8 cellular contexts compared by ENCODE assay signal in the genomic region with DNA sequence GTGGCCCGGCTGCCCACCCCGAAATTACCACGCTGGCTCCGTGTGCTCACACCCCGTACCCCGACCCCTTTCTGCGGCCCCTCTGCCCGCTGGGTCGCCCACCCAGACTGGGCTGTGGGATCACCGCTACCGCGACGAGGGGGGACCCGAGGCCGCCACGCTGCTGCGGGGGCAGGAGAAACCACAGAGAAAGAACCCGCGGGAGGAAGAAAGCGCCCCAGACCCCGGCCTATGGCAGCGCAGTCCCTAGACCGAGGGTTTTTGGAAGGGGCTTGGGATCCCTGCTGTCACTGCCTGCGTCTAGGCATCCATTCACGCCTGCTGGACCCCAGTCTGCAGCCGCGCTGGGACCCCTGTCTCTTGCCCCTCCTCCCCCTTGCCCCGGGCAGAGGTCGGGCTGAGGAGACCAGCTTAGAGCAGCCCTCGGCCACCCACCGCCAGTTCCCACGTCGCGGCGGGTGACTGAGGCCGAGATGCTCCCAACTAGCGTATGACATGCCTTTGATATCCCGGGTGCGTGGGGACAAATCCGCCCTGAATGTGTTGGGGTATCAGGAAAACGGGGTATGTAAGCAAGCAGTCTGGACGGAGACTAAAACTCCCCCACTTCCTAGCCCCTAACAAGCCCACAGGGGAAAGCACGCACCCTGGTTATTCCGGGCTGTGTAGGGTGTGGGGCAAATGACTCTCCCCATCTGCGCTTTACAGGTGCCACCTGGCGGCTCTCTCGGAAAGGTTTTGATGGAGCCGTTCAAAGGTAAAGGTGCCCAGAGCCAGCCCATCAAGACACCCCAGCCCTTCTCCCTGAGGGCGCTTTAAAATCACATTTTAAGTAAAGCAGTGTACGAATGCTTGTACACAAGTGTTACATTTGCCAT. TPM values are rescaled to one million over a fixed set of nuclear protein-coding genes. Genes with fewer than 3 reads are reported as not detected.
DNase-seq lines count a peak whose midpoint lies in the region; ATAC-seq and TF ChIP-seq lines count a peak whose summit lies in the region.

No MANE protein-coding gene starts in this region.

- H3K4me3 Mint-ChIP-seq in activated naive CD4-positive, alpha-beta T cell treated with anti-CD3 and anti-CD28 coated beads for 36 hours, result peak overlapping the region; percentile 86

- TF ChIP-seq CTCF in GM12865 (IDR thresholded peaks at IDR 0.05; ENCODE audit: insufficient read depth, low read depth, low read length, missing control alignments) (peak; percentile 30), Peyer's patch (IDR thresholded peaks at IDR 0.05) (peak in 4 of 6 experiments; percentile 37 to 68 (median 64)), cardiac muscle cell (IDR thresholded peaks at IDR 0.05; ENCODE audit: low read depth, low read length) (peak; percentile 27), vagina (IDR thresholded peaks at IDR 0.05) (peak in 2 of 3 experiments; percentile 36 to 39)

- H3K9me3 ChIP-seq in Peyer's patch, result no peaks in the 10 kb centered on the region
- no peaks in the 10 kb centered on the region for H3K9me3 ChIP-seq in cardiac muscle cell (ENCODE audit: low read depth)
- H3K9me3 ChIP-seq in vagina, result no peaks in the 10 kb centered on the region

- H3K4me1 Mint-ChIP-seq in activated naive CD4-positive, alpha-beta T cell treated with anti-CD3 and anti-CD28 coated beads for 36 hours (ENCODE audit: low read depth), result peaks cover 15% of the 10 kb centered on the region

- no peaks in the 10 kb centered on the region for H3K36me3 ChIP-seq in Peyer's patch
- no peaks in the 10 kb centered on the region for H3K36me3 ChIP-seq in cardiac muscle cell
- no peaks in the 10 kb centered on the region for H3K36me3 ChIP-seq in rectal smooth muscle tissue (ENCODE audit: control insufficient read depth, insufficient read depth, low read length)
- no peaks in the 10 kb centered on the region for H3K36me3 ChIP-seq in vagina

- CTCF ChIA-PET in activated naive CD4-positive, alpha-beta T cell treated with anti-CD3 and anti-CD28 coated beads for 36 hours (lab: Charles Lee), result interaction anchor here (0.6 to 1.6 kb wide), 9 partner anchors 19 to 561 kb away, joined by 3 to 11 read pairs (median 4); no protein-coding TSS in a partner anchor

- H3K27me3 Mint-ChIP-seq in activated naive CD4-positive, alpha-beta T cell treated with anti-CD3 and anti-CD28 coated beads for 36 hours (ENCODE audit: low read depth), result no peaks in the 10 kb centered on the region

- H3K27me3 ChIP-seq in Peyer's patch, result no peaks in the 10 kb centered on the region
- peaks cover 51% of the 10 kb centered on the region for H3K27me3 ChIP-seq in cardiac muscle cell
- no peaks in the 10 kb centered on the region for H3K27me3 ChIP-seq in rectal smooth muscle tissue (ENCODE audit: control insufficient read depth, insufficient read depth, low read length)
- no peaks in the 10 kb centered on the region for H3K27me3 ChIP-seq in vagina

- H3K27ac Mint-ChIP-seq in activated naive CD4-positive, alpha-beta T cell treated with anti-CD3 and anti-CD28 coated beads for 36 hours, result peak overlapping the region; percentile 84

- H3K9ac ChIP-seq in rectal smooth muscle tissue (ENCODE audit: low read length), result no peak overlapping the region

- H3K27ac ChIP-seq in Peyer's patch, result peak overlapping the region in 3 of 4 donors; percentile 18 to 76 (median 21)
- no peak overlapping the region for H3K27ac ChIP-seq in cardiac muscle cell
- H3K27ac ChIP-seq in rectal smooth muscle tissue (ENCODE audit: low read depth, low read length), result peak overlapping the region; percentile 55
- peak overlapping the region; percentile 73 for H3K27ac ChIP-seq in vagina

- H3K4me1 ChIP-seq in Peyer's patch, result peaks cover 0 to 22% (median 0%) of the 10 kb centered on the region in 4 donors
- H3K4me1 ChIP-seq in cardiac muscle cell (ENCODE audit: low read depth), result no peaks in the 10 kb centered on the region
- H3K4me1 ChIP-seq in rectal smooth muscle tissue (ENCODE audit: control insufficient read depth, insufficient read depth, low read length), result peaks cover 2% of the 10 kb centered on the region
- peaks cover 5% of the 10 kb centered on the region for H3K4me1 ChIP-seq in vagina

- H3K36me3 Mint-ChIP-seq in activated naive CD4-positive, alpha-beta T cell treated with anti-CD3 and anti-CD28 coated beads for 36 hours (ENCODE audit: low read depth), result no peaks in the 10 kb centered on the region

- H3K9me3 Mint-ChIP-seq in activated naive CD4-positive, alpha-beta T cell treated with anti-CD3 and anti-CD28 coated beads for 36 hours, result no peaks in the 10 kb centered on the region

- peak overlapping the region; percentile 41 for H3K4me3 ChIP-seq in GM12865 (ENCODE audit: low read depth, low read length)
- H3K4me3 ChIP-seq in Peyer's patch, result peak overlapping the region; percentile 43 to 82 (median 54)
- H3K4me3 ChIP-seq in cardiac muscle cell, result peak overlapping the region; percentile 59
- H3K4me3 ChIP-seq in rectal smooth muscle tissue (ENCODE audit: low read length), result peak overlapping the region; percentile 80
- peak overlapping the region; percentile 54 to 70 for H3K4me3 ChIP-seq in vagina

- peak; percentile 64 for ATAC-seq in HG03039 (IDR thresholded peaks at IDR 0.05; ENCODE audit: unreplicated experiment)

- peak; percentile 42 for DNase-seq in GM12865 (ENCODE audit: low read depth)
- peak; percentile 17 to 85 (median 75) for DNase-seq in Peyer's patch
- DNase-seq in activated naive CD4-positive, alpha-beta T cell treated with anti-CD3 and anti-CD28 coated beads for 36 hours, result peak; percentile 90
- DNase-seq in cardiac muscle cell (ENCODE audit: low read depth in 1 of 2, low spot score in 1 of 2), result peak; percentile 30 to 62
- no peak for DNase-seq in vagina (ENCODE audit: extremely low spot score in 2 of 2)
- no peak for DNase-seq in NCI-H2171 treated with DMSO at 0.1 percent for 48 hours (lab: John Stamatoyannopoulos, UW)

- intact Hi-C loops in activated naive CD4-positive, alpha-beta T cell treated with anti-CD3 and anti-CD28 coated beads for 36 hours (cut with micrococcal nuclease), result loop anchor here (1.0 to 10.0 kb wide), 18 partner anchors 30 to 1986 kb away; a partner anchor contains a TSS
- intact Hi-C loops in vagina (cut with DNase I), result loop anchor here (10.0 kb wide), 1 partner anchor 722 kb away; no protein-coding TSS in a partner anchor

- TF ChIP-seq POLR2A in Peyer's patch (IDR thresholded peaks at IDR 0.05) (no peak), vagina (IDR thresholded peaks at IDR 0.05) (no peak)

RNA-seq across cellular contexts. Expression of a gene that starts 0.9 kb away (rescaled TPM):
- 10 to 100 TPM; 38.9 to 48.7 (median 44.2) TPM for total RNA-seq in Peyer's patch
- 10 to 100 TPM; 55.7 to 60.5 TPM for total RNA-seq in activated naive CD4-positive, alpha-beta T cell treated with anti-CD3 and anti-CD28 coated beads for 36 hours
- 5.5 and 6.3 TPM in 2 replicates for total RNA-seq in cardiac muscle cell
- 4.2 and 4.6 TPM in 2 replicates for polyA plus RNA-seq in cardiac muscle cell
- 21.1 TPM for total RNA-seq in vagina

Comparison
In these comparisons a context has a peak if more than half of its experiments do, and no peak if none do; other contexts are left out.
1. DNase-seq: peak in GM12865 (single experiment), Peyer's patch (3 of 3), activated naive CD4-positive, alpha-beta T cell treated with anti-CD3 and anti-CD28 coated beads for 36 hours (single experiment) and cardiac muscle cell (2 of 2); none in vagina (0 of 2) and NCI-H2171 treated with DMSO at 0.1 percent for 48 hours (single experiment).
2. Peak in every context shown above with its lines, with median percentiles within 50 percentile points of each other: H3K4me3 ChIP-seq and CTCF ChIP-seq.